Comparison of ENCODE assay signal across 8 cellular contexts in genomic region chr10:35448687-35449662, GRCh38.
DNase-seq lines count a peak whose midpoint lies in the region; ATAC-seq, FAIRE-seq and TF ChIP-seq lines count a peak whose summit lies in the region.

No MANE protein-coding gene starts in this region.

- H4K91ac ChIP-seq in IMR-90 (ENCODE audit: insufficient read depth, low read depth, low read length), result peak overlapping the region; percentile 38

- ATAC-seq in IMR-90 (ENCODE audit: low read depth) (no peak), WTC11 (no peak), left cardiac atrium (peak in 1 of 2 donors; percentile 23)

- peak overlapping the region; percentile 92 for H3K27ac Mint-ChIP-seq in WTC11

- no peak overlapping the region for H3K27ac ChIP-seq in IMR-90 (ENCODE audit: insufficient read depth, low read length)

- H4K5ac ChIP-seq in IMR-90 (ENCODE audit: low read depth, low read length), result no peak overlapping the region; the same call in 1 of the 2 replicates

- peaks cover 51% of the 10 kb centered on the region for H3K4me1 Mint-ChIP-seq in WTC11

- H2BK120ac ChIP-seq in IMR-90 (ENCODE audit: low read depth, low read length), result peak overlapping the region; percentile 59

- H3K9me1 ChIP-seq in IMR-90 (ENCODE audit: insufficient read depth, low read length), result peaks cover 39% of the 10 kb centered on the region

- 72% methylated on average over 6 of the region's 11 CpGs; no CpG with 5 or more reads in 1 of the 2 experiments for WGBS in IMR-90 (ENCODE audit: extremely low coverage in 2 of 2, insufficient read length in 1 of 2), 2 experiments

- dilution Hi-C loops in IMR-90 (cut with HindIII; ENCODE audit: low sequenced_read_pairs, unreplicated experiment), result no loop called here

- H3K56ac ChIP-seq in IMR-90 (ENCODE audit: extremely low read depth, insufficient read depth, low read length), result no peak overlapping the region

- H3K14ac ChIP-seq in IMR-90 (replicated peaks; ENCODE audit: low read depth, low read length), result peak overlapping the region; percentile 75

- no peak for TF ChIP-seq RAD21 in IMR-90 (IDR thresholded peaks at IDR 0.05; ENCODE audit: low read length)

- peak overlapping the region; percentile 5 for H3K4ac ChIP-seq in IMR-90 (ENCODE audit: low read depth, low read length)

- TF ChIP-seq POLR2A in IMR-90 (IDR thresholded peaks at IDR 0.05; ENCODE audit: low read depth, low read length) (no peak), GM12891 (IDR thresholded peaks at IDR 0.05; ENCODE audit: low read depth, low read length) (no peak)

- H3K36me3 ChIP-seq in IMR-90 (ENCODE audit: control insufficient read depth, insufficient read depth, low read length) (no peaks in the 10 kb centered on the region), skeletal muscle satellite cell (ENCODE audit: insufficient read depth, low read length) (peaks cover under 1% of the 10 kb centered on the region)

- peaks cover 22% of the 10 kb centered on the region for H3K9me3 Mint-ChIP-seq in WTC11

- CTCF ChIA-PET in IMR-90 (lab: Yijun Ruan, JAX), result no interaction called here
- CTCF ChIA-PET in WTC11 (lab: Charles Lee), result no interaction called here

- H3K36me3 Mint-ChIP-seq in WTC11, result peaks cover 18% of the 10 kb centered on the region

- no peaks in the 10 kb centered on the region for H3K27me3 Mint-ChIP-seq in WTC11 (ENCODE audit: low read depth)

- H3K4me2 ChIP-seq in IMR-90 (ENCODE audit: low read depth, low read length) (no peak overlapping the region; the same call in 1 of the 2 replicates), skeletal muscle satellite cell (ENCODE audit: low read length) (peak overlapping the region; percentile 74)

- H3K9ac ChIP-seq in IMR-90 (ENCODE audit: low read depth, low read length), result no peak overlapping the region
- H3K9ac ChIP-seq in skeletal muscle satellite cell (ENCODE audit: low read depth, low read length), result no peak overlapping the region

- H3K79me1 ChIP-seq in IMR-90 (ENCODE audit: low read depth in 1 of 2, low read length in 2 of 2), result peaks cover 52 to 80% of the 10 kb centered on the region in 2 experiments

- H3K9me3 ChIP-seq in IMR-90 (ENCODE audit: control insufficient read depth, insufficient read depth, low read length) (peaks cover 8% of the 10 kb centered on the region), skeletal muscle satellite cell (replicated peaks; ENCODE audit: low read length) (peaks cover 7% of the 10 kb centered on the region)

- intact Hi-C loops in IMR-90 (cut with micrococcal nuclease), result no loop called here
- intact Hi-C loops in left cardiac atrium (cut with DNase I), result no loop called here

- peaks cover 58% of the 10 kb centered on the region for H4K20me1 ChIP-seq in IMR-90 (ENCODE audit: insufficient read depth, low read length)

- DNase-seq in IMR-90, result no peak
- no peak for DNase-seq in WTC11 (ENCODE audit: low spot score)
- peak; percentile 38 for DNase-seq in left cardiac atrium
- no peak for DNase-seq in SKM-1 treated with dmso at 0.1 percent for 144 hours (lab: John Stamatoyannopoulos, UW; ENCODE audit: unreplicated experiment)
- no peak for DNase-seq in DMS153 (lab: John Stamatoyannopoulos, UW)
- DNase-seq in GM12891 (ENCODE audit: insufficient read length, low spot score), result no peak
- no peak for DNase-seq in AG08395 (ENCODE audit: low spot score)

- FAIRE-seq in GM12891 (lab: Jason Lieb, UNC), result no peak

- H4K8ac ChIP-seq in IMR-90 (ENCODE audit: low read depth in 2 of 2, low read length in 2 of 2), result peak overlapping the region in 1 of 2 experiments; percentile 2; a peak in 1 of 4 replicates

- H3K18ac ChIP-seq in IMR-90 (ENCODE audit: low read depth, low read length), result peak overlapping the region; percentile 6; the same call in 1 of the 2 replicates

- TF ChIP-seq CTCF in IMR-90 (conservative IDR thresholded peaks at IDR 0.05; ENCODE audit: low read depth, low read length) (no peak), WTC11 (IDR thresholded peaks at IDR 0.05) (no peak)

- H3K4me3 ChIP-seq in IMR-90 (ENCODE audit: insufficient read depth, low read depth, low read length) (no peak overlapping the region), skeletal muscle satellite cell (ENCODE audit: low read length) (peak overlapping the region; percentile 2)

- H3K4me1 ChIP-seq in IMR-90 (ENCODE audit: control insufficient read depth, insufficient read depth, low read length), result peaks cover 38% of the 10 kb centered on the region
- peaks cover 71% of the 10 kb centered on the region for H3K4me1 ChIP-seq in skeletal muscle satellite cell (ENCODE audit: control insufficient read depth, insufficient read depth, low read length)

- peak overlapping the region; percentile 59 for H2BK20ac ChIP-seq in IMR-90 (ENCODE audit: low read depth, low read length)

- in situ Hi-C loops in IMR-90 (cut with MboI; ENCODE audit: low sequenced_read_pairs), result no loop called here

- H3K4me3 Mint-ChIP-seq in WTC11, result no peak overlapping the region

- peak overlapping the region; percentile 22; the same call in 1 of the 2 replicates for H3K23ac ChIP-seq in IMR-90 (ENCODE audit: low read depth, low read length)

- H2AFZ ChIP-seq in IMR-90 (replicated peaks; ENCODE audit: low read length, poor library complexity), result no peak overlapping the region

- BruUV-seq in IMR-90 (replicated peaks; lab: Mats Ljungman, UMichigan), result no TSS peak

- H2BK5ac ChIP-seq in IMR-90 (ENCODE audit: low read depth, low read length, poor library complexity, severe bottlenecking), result no peak overlapping the region

- H2AK9ac ChIP-seq in IMR-90 (replicated peaks; ENCODE audit: low read depth, low read length, poor library complexity), result peak overlapping the region; percentile 18

- H3K27me3 ChIP-seq in IMR-90 (ENCODE audit: control insufficient read depth, insufficient read depth, low read length) (no peaks in the 10 kb centered on the region), skeletal muscle satellite cell (ENCODE audit: control insufficient read depth, insufficient read depth, low read length) (no peaks in the 10 kb centered on the region)

- H2BK15ac ChIP-seq in IMR-90 (ENCODE audit: low read depth, low read length), result peak overlapping the region; percentile 57; the same call in 1 of the 3 replicates

- POLR2A ChIA-PET in IMR-90 (lab: Charles Lee; ENCODE audit: unreplicated experiment) (no interaction called here), WTC11 (lab: Charles Lee) (no interaction called here)

- H2AK5ac ChIP-seq in IMR-90 (ENCODE audit: low read depth, low read length), result peak overlapping the region; percentile 91

TF ChIP-seq in IMR-90, 13 proteins besides CTCF, POLR2A, EP300 and RAD21 (continues in another document):
- TF ChIP-seq RCOR1 (IDR thresholded peaks at IDR 0.05; ENCODE audit: insufficient replicate concordance, low read length) (no peak), MAFK (IDR thresholded peaks at IDR 0.05; ENCODE audit: low read depth, low read length) (no peak), MXI1 (IDR thresholded peaks at IDR 0.05; ENCODE audit: borderline replicate concordance, low read depth, low read length) (no peak), ELK1 (IDR thresholded peaks at IDR 0.05; ENCODE audit: borderline replicate concordance, low read depth, low read length) (no peak), RFX5 (IDR thresholded peaks at IDR 0.05; ENCODE audit: low read depth, low read length) (no peak), CEBPB (IDR thresholded peaks at IDR 0.05; ENCODE audit: low read depth, low read length) (no peak)

TF ChIP-seq in WTC11, 78 proteins besides CTCF, POLR2A, EP300 and RAD21 (continues in another document):
- no peak for TF ChIP-seq ELF4 (CRISPR knock-in tag; IDR thresholded peaks at IDR 0.05; ENCODE audit: low read depth)
- no peak for TF ChIP-seq ZBTB43 (CRISPR knock-in tag; IDR thresholded peaks at IDR 0.05)
- no peak for TF ChIP-seq RORB (CRISPR knock-in tag; IDR thresholded peaks at IDR 0.05)
- TF ChIP-seq FOXP1 (CRISPR knock-in tag; IDR thresholded peaks at IDR 0.05; ENCODE audit: borderline replicate concordance), result no peak
- no peak for TF ChIP-seq E2F5 (CRISPR knock-in tag; IDR thresholded peaks at IDR 0.05)

TF ChIP-seq in GM12891, 5 proteins besides CTCF, POLR2A, EP300 and RAD21:
- no peak for TF ChIP-seq PAX5 (IDR thresholded peaks at IDR 0.05; ENCODE audit: insufficient read depth, low read length, severe bottlenecking)
- no peak for TF ChIP-seq TAF1 (IDR thresholded peaks at IDR 0.05; ENCODE audit: low read depth, low read length)
- TF ChIP-seq POLR2AphosphoS5 (IDR thresholded peaks at IDR 0.05; ENCODE audit: low read depth, low read length), result no peak
- TF ChIP-seq POU2F2 (IDR thresholded peaks at IDR 0.05; ENCODE audit: low read depth, low read length), result no peak
- no peak for TF ChIP-seq SPI1 (IDR thresholded peaks at IDR 0.05; ENCODE audit: low read depth, low read length)
